Comparison of ENCODE assay signal across 28 cellular contexts in the genomic region with DNA sequence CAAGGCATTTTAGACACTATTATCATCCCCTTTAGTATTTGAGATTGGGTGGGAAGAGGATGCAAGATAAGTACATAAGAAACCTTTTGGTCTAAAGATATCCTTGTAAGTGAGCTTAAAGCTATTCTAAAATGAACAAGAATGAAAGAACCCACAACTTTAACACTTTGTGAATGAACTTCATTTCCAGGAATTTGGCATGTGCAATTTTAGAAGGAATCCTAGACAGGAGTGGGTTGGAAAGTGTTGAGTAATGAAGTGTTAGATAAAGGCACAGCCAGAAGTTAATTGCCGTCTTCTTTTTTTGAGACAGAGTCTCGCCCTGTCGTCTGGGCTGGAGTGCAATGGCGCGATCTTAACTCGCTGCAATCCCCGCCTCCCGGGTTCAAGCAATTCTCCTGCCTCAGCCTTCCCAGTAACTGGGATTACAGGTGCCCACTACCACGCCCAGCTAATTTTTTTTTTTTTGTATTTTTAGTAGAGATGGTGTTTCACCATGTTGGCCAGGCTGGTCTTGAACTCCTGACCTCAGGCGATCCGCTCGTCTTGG.
"Had no signal": no experiment of that assay in that cellular context is flagged by ENCODE, and none has a peak within 500 bp of the region (broad histone marks: within the 10 kb centered on the region; RNA-seq: fewer than 3 reads in every experiment).

No MANE protein-coding gene starts in this region.

- H3K4me3 ChIP-seq: adrenal gland, PC-9 had no signal

- H3K27ac Mint-ChIP-seq: activated CD4-positive, alpha-beta memory T cell treated with anti-CD3 and anti-CD28 coated beads for 36 hours; activated naive CD4-positive, alpha-beta T cell treated with anti-CD3 and anti-CD28 coated beads for 36 hours; activated naive CD4-positive, alpha-beta T cell treated with anti-CD3 and anti-CD28 coated beads, Interleukin-2, amount 50 U/mL, for 72 hours; activated T-helper 1 cell treated with anti-CD3 and anti-CD28 coated beads, Interleukin-12 subunit alpha, Interleukin-12 subunit beta, Interleukin-2, Interleukin-4 antibody, amounts not matched to agents 30 ng/mL and 10 ng/mL and 1 ng/mL, durations not matched to agents 14 hours and 24 hours and 36 hours had no signal

- H3K4me2 ChIP-seq: PC-9 had no signal

- H3K27me3 Mint-ChIP-seq: activated CD4-positive, alpha-beta memory T cell treated with anti-CD3 and anti-CD28 coated beads for 36 hours had no signal

- H2AFZ ChIP-seq: PC-9 had no signal

- ATAC-seq: activated CD4-positive, CD25-positive, alpha-beta regulatory T cell treated with anti-CD3 and anti-CD28 coated beads, Interleukin-2, amount 50 U/mL, for 24 hours; activated naive CD4-positive, alpha-beta T cell treated with anti-CD3 and anti-CD28 coated beads, Interleukin-2, amount 50 U/mL, for 72 hours; activated T-cell treated with anti-CD3 and anti-CD28 coated beads, Interleukin-2, amount 50 U/mL, for 4 hours had no signal

- H3K9me3 Mint-ChIP-seq: activated CD4-positive, alpha-beta memory T cell treated with anti-CD3 and anti-CD28 coated beads for 36 hours; activated naive CD4-positive, alpha-beta T cell treated with anti-CD3 and anti-CD28 coated beads for 36 hours; activated naive CD4-positive, alpha-beta T cell treated with anti-CD3 and anti-CD28 coated beads, Interleukin-2, amount 50 U/mL, for 72 hours; activated T-cell treated with anti-CD3 and anti-CD28 coated beads, Interleukin-2, amount 50 U/mL, for 4 hours; activated T-helper 1 cell treated with anti-CD3 and anti-CD28 coated beads, Interleukin-12 subunit alpha, Interleukin-12 subunit beta, Interleukin-2, Interleukin-4 antibody, amounts not matched to agents 30 ng/mL and 10 ng/mL and 1 ng/mL, durations not matched to agents 14 hours and 24 hours and 36 hours had no signal

- H3K27ac ChIP-seq: adrenal gland, brain microvascular endothelial cell, PC-9 had no signal

- H3K36me3 Mint-ChIP-seq: activated CD4-positive, alpha-beta memory T cell treated with anti-CD3 and anti-CD28 coated beads for 36 hours; activated naive CD4-positive, alpha-beta T cell treated with anti-CD3 and anti-CD28 coated beads, Interleukin-2, amount 50 U/mL, for 72 hours had no signal

- H3K27me3 ChIP-seq: adrenal gland, brain microvascular endothelial cell had no signal

- H3K9me3 ChIP-seq: adrenal gland had no signal

- FAIRE-seq: TTC549 had no signal

- H3K36me3 ChIP-seq: adrenal gland, brain microvascular endothelial cell had no signal

- H3K4me3 Mint-ChIP-seq: activated CD4-positive, alpha-beta memory T cell treated with anti-CD3 and anti-CD28 coated beads for 36 hours; activated naive CD4-positive, alpha-beta T cell treated with anti-CD3 and anti-CD28 coated beads for 36 hours; activated T-cell treated with anti-CD3 and anti-CD28 coated beads, Interleukin-2, amount 50 U/mL, for 4 hours; activated T-helper 1 cell treated with anti-CD3 and anti-CD28 coated beads, Interleukin-12 subunit alpha, Interleukin-12 subunit beta, Interleukin-2, Interleukin-4 antibody, amounts not matched to agents 30 ng/mL and 10 ng/mL and 1 ng/mL, durations not matched to agents 14 hours and 24 hours and 36 hours had no signal

- DNase-seq: activated CD4-positive, alpha-beta memory T cell treated with anti-CD3 and anti-CD28 coated beads for 36 hours; activated CD4-positive, alpha-beta T cell treated with anti-CD3 and anti-CD28 coated beads for 4 hours; activated CD4-positive, alpha-beta T cell treated with anti-CD3 and anti-CD28 coated beads, Interleukin-2, amount 50 U/mL, for 1 hour; activated CD8-positive, alpha-beta memory T cell treated with anti-CD3 and anti-CD28 coated beads, Interleukin-2, amount 50 U/mL, for 4 hours; activated gamma-delta T cell treated with Interleukin-2 at 50 U/mL for 16 hours; activated naive CD4-positive, alpha-beta T cell treated with anti-CD3 and anti-CD28 coated beads for 36 hours; activated T-cell treated with anti-CD3 and anti-CD28 coated beads for 4 hours; activated T-cell treated with anti-CD3 and anti-CD28 coated beads, Interleukin-2, amount 50 U/mL, for 4 hours; adrenal gland; brain microvascular endothelial cell; central memory CD4-positive, alpha-beta T cell; NCI-H1105; NCI-H1417 treated with DMSO at 0.1 percent for 48 hours; NCI-H1930; NCI-H345; NCI-H524 treated with DMSO at 0.1 percent for 48 hours; NCI-H748 treated with DMSO at 0.1 percent for 48 hours; NK-92 treated with Interleukin-12 subunit alpha and Interleukin-12 subunit beta, amount 100 ng/mL, for 24 hours; PC-9; Right ventricle myocardium superior; SW 1271; T-helper 1 cell; T-helper 2 cell; T-helper 9 cell had no signal

- H3K4me1 ChIP-seq: adrenal gland had no signal
